In the genomic region with DNA sequence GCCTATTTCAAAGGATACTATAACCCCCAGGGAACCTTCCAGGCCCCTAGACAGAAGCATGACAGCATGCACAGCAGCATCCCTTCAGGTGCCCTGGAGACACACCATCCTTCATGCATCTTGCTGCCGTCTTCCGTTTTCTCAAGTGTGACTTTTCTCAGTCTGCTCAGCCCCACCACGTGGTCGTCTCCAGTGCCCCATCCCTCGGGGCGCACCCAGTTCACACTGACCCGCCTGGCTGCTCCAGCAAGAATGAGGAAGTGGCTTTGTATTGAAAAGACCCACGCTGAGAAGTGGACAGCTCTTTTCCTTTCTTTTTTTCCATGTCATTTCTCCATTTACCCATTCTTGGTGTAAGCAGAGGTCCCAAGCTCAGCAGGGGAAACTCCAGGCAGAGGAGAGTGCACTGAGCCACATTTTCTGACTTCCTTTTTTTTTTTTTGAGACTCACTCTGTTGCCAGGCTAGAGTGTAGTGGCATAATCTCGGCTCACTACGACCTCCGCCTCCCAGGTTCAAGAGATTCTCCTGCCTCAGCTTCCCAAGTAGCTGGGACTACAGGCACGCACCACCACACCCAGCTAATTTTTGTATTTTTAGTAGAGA, we compare ENCODE assay signal across 8 cellular contexts. TPM values are rescaled to one million over a fixed set of nuclear protein-coding genes. Genes with fewer than 3 reads are reported as not detected.
DNase-seq lines count a peak whose midpoint lies in the region; ATAC-seq and TF ChIP-seq lines count a peak whose summit lies in the region.

No MANE protein-coding gene starts in this region.

- H3K36me3 ChIP-seq in prostate gland = peaks cover 0 to 9% of the 10 kb centered on the region in 2 donors

- TF ChIP-seq CTCF in prostate gland (IDR thresholded peaks at IDR 0.05) = no peak

- H3K27me3 ChIP-seq in prostate gland (replicated peaks; ENCODE audit: insufficient read depth) = no peaks in the 10 kb centered on the region

- H3K4me1 ChIP-seq in prostate gland (replicated peaks) = no peaks in the 10 kb centered on the region

- 37% methylated on average over 12 of the region's 12 CpGs for WGBS in prostate gland

- H3K27ac ChIP-seq in prostate gland = no peak overlapping the region

- peak; percentile 79 for ATAC-seq in GM21447 (IDR thresholded peaks at IDR 0.05; ENCODE audit: unreplicated experiment)
- peak; percentile 62 for ATAC-seq in sciatic nerve
- ATAC-seq in GM19455 (IDR thresholded peaks at IDR 0.05; ENCODE audit: unreplicated experiment) = no peak

- H3K9me3 ChIP-seq in prostate gland = no peaks in the 10 kb centered on the region

- no peak overlapping the region for H3K4me3 ChIP-seq in prostate gland

- intact Hi-C loops in sciatic nerve (cut with DNase I) = no loop called here
- intact Hi-C loops in prostate gland (cut with DNase I) = no loop called here

- DNase-seq in NCI-H226 (peak; percentile 27), erythroblast (lab: John Stamatoyannopoulos, UW) (peak; percentile 61 to 69), sciatic nerve (ENCODE audit: low spot score) (peak; percentile 80), prostate gland (ENCODE audit: low spot score) (no peak), SK-N-DZ (ENCODE audit: low spot score) (no peak), retina (no peak)

- no peak for TF ChIP-seq POLR2A in erythroblast (IDR thresholded peaks at IDR 0.05; ENCODE audit: low read length)
- no peak for TF ChIP-seq POLR2A in prostate gland (IDR thresholded peaks at IDR 0.05)

RNA-seq across cellular contexts. Expression of a gene that starts 14.5 kb away (rescaled TPM):
- total RNA-seq in sciatic nerve = 121 TPM
- 100 to 1,000 TPM; 123 to 189 TPM for total RNA-seq in prostate gland
- 72.3 and 87.9 TPM in 2 replicates for polyA plus RNA-seq in SK-N-DZ (2014; cell fraction: cytosol; rRNA removed)
- polyA plus RNA-seq in SK-N-DZ (2014; cell fraction: nucleus; rRNA removed) = 29.8 and 41.3 TPM in 2 replicates

RNA-seq across cellular contexts. Expression of a gene that starts 50.8 kb away (rescaled TPM):
- total RNA-seq in sciatic nerve = 78.5 TPM
- 10 to 100 TPM in 1 of 2 donors, 1 to 10 TPM in 1; 1.7 to 14.6 TPM for total RNA-seq in prostate gland
- 1.9 and 2.7 TPM in 2 replicates for polyA plus RNA-seq in SK-N-DZ (2014; cell fraction: cytosol; rRNA removed)
- polyA plus RNA-seq in SK-N-DZ (2014; cell fraction: nucleus; rRNA removed) = 3.8 and 4.1 TPM in 2 replicates

Comparison
In these comparisons a context has a peak if more than half of its experiments do, and no peak if none do; other contexts are left out.
1. DNase-seq: peak in NCI-H226 (single experiment), erythroblast (2 of 2) and sciatic nerve (single experiment); none in prostate gland (single experiment), SK-N-DZ (single experiment) and retina (single experiment).